Comparison of ENCODE assay signal across 8 cellular contexts in the genomic region with DNA sequence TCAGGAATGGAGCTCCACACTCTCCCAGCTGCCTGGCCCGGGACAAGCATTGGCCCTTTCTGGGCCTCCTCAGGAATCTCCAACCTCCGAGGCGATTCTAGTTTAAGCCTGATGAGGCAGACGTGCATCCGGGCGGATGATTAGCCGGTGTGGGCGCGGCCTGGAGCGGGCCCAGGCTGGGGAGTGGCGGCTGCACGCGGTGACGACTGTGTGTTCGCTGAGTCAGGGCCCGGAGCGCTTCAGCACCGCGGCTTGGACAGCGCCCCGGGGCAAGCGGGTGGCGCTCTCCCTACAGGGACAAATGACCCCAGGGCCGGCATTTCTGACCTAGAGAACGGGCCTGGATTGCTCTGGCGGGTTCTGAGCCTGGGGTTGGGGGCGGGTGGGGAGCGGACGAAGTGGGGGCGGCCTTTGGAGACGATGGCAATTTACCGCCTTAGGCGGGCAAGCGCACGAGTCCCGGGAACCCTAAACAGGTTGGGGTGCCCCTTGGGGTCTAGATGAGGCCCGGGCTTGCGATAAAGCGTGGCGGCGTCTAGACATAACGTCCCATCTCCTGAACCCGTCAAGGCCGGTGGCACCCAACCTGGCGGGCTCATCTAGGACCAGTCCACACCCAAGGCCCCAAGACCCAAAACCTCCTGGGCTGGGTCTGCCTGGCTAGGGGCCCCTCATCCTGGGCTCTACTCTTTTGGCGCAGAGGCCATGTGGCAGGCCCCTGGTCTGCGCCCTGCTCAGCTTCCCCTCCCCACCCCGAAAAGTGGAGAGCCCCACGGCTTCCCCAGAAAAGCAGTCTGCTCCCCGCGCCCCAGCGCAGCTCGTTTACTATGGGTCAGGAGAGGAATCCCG. TPM values are rescaled to one million over a fixed set of nuclear protein-coding genes. Genes with fewer than 3 reads are reported as not detected.
DNase-seq lines count a peak whose midpoint lies in the region; ATAC-seq lines count a peak whose summit lies in the region.

No MANE protein-coding gene starts in this region.

- no peaks in the 10 kb centered on the region for H3K9me3 Mint-ChIP-seq in activated naive CD8-positive, alpha-beta T cell treated with anti-CD3 and anti-CD28 coated beads, Interleukin-2, amount 50 U/mL, for 24 hours

- DNase-seq in H4 (ENCODE audit: low spot score) (peak; percentile 76), NOMO-1 treated with DMSO at 0.1 percent for 48 hours (lab: John Stamatoyannopoulos, UW; ENCODE audit: unreplicated experiment) (peak; percentile 66), iPS-NIHi11 (ENCODE audit: low spot score) (peak; percentile 99), NCI-H2081 (lab: John Stamatoyannopoulos, UW) (no peak), NCI-H524 treated with DMSO at 0.1 percent for 48 hours (lab: John Stamatoyannopoulos, UW) (no peak)
- peak; percentile 65 for DNase-seq in activated naive CD8-positive, alpha-beta T cell treated with anti-CD3 and anti-CD28 coated beads, Interleukin-2, amount 50 U/mL, for 24 hours
- DNase-seq in stimulated activated CD4-positive, alpha-beta T cell treated with anti-CD3 and anti-CD28 coated beads, Interleukin-15, amount 100 ng/mL, for 48 hours (ENCODE audit: low read depth in 2 of 2) = peak; percentile 49 to 65

- peak; percentile 90 for ATAC-seq in activated naive CD8-positive, alpha-beta T cell treated with anti-CD3 and anti-CD28 coated beads, Interleukin-2, amount 50 U/mL, for 24 hours
- ATAC-seq in HG03108 (IDR thresholded peaks at IDR 0.05; ENCODE audit: unreplicated experiment) = no peak

- H3K36me3 Mint-ChIP-seq in activated naive CD8-positive, alpha-beta T cell treated with anti-CD3 and anti-CD28 coated beads, Interleukin-2, amount 50 U/mL, for 24 hours (ENCODE audit: low read depth) = no peaks in the 10 kb centered on the region

- no peaks in the 10 kb centered on the region for H3K4me1 Mint-ChIP-seq in activated naive CD8-positive, alpha-beta T cell treated with anti-CD3 and anti-CD28 coated beads, Interleukin-2, amount 50 U/mL, for 24 hours

- H3K27me3 Mint-ChIP-seq in activated naive CD8-positive, alpha-beta T cell treated with anti-CD3 and anti-CD28 coated beads, Interleukin-2, amount 50 U/mL, for 24 hours = peaks cover 43% of the 10 kb centered on the region

- H3K4me3 Mint-ChIP-seq in activated naive CD8-positive, alpha-beta T cell treated with anti-CD3 and anti-CD28 coated beads, Interleukin-2, amount 50 U/mL, for 24 hours = no peak overlapping the region

- no peak overlapping the region for H3K27ac Mint-ChIP-seq in activated naive CD8-positive, alpha-beta T cell treated with anti-CD3 and anti-CD28 coated beads, Interleukin-2, amount 50 U/mL, for 24 hours

RNA-seq across cellular contexts. Expression of gene ZNHIT3, which starts 22.3 kb away (rescaled TPM):
- total RNA-seq in H4 (2014; rRNA removed; shearing (Covaris generic)) = 44.9 and 62.0 TPM in 2 replicates

Comparison
In these comparisons a context has a peak if more than half of its experiments do, and no peak if none do; other contexts are left out.
1. DNase-seq: peak in H4 (single experiment), NOMO-1 treated with DMSO at 0.1 percent for 48 hours (single experiment), activated naive CD8-positive, alpha-beta T cell treated with anti-CD3 and anti-CD28 coated beads, Interleukin-2, amount 50 U/mL, for 24 hours (single experiment), iPS-NIHi11 (single experiment) and stimulated activated CD4-positive, alpha-beta T cell treated with anti-CD3 and anti-CD28 coated beads, Interleukin-15, amount 100 ng/mL, for 48 hours (2 of 2); none in NCI-H2081 (0 of 2) and NCI-H524 treated with DMSO at 0.1 percent for 48 hours (single experiment).